In genomic region chr19:48395499-48395898, GRCh38 we compare ENCODE assay signal across 23 cellular contexts. TPM values are rescaled to one million over a fixed set of nuclear protein-coding genes. Genes with fewer than 3 reads are reported as not detected.
DNase-seq lines count a peak whose midpoint lies in the region; ATAC-seq and TF ChIP-seq lines count a peak whose summit lies in the region.
"Had no signal": no experiment of that assay in that cellular context is flagged by ENCODE, and none has a peak within 500 bp of the region (broad histone marks: within the 10 kb centered on the region; RNA-seq: fewer than 3 reads in every experiment).

No MANE protein-coding gene starts in this region.

- peaks cover 33% of the 10 kb centered on the region for H3K4me1 Mint-ChIP-seq in T-helper 17 cell

- no peak for TF ChIP-seq CTCF in SK-N-SH (IDR thresholded peaks at IDR 0.05)
- no peak for TF ChIP-seq CTCF in hepatocyte (IDR thresholded peaks at IDR 0.05; ENCODE audit: poor library complexity)
- TF ChIP-seq CTCF in smooth muscle cell (IDR thresholded peaks at IDR 0.05; ENCODE audit: borderline replicate concordance, insufficient read depth, poor library complexity, severe bottlenecking) = no peak
- TF ChIP-seq CTCF in coronary artery (IDR thresholded peaks at IDR 0.05) = no peak

- peaks cover 22% of the 10 kb centered on the region for H3K27me3 Mint-ChIP-seq in T-helper 17 cell

- H3K36me3 Mint-ChIP-seq in T-helper 17 cell (ENCODE audit: low read depth) = peaks cover 14% of the 10 kb centered on the region

- ATAC-seq in SK-N-SH treated with all-trans-retinoic acid at 6 μM for 48 hours (no peak), T-helper 17 cell (no peak), GM19328 (IDR thresholded peaks at IDR 0.05; ENCODE audit: unreplicated experiment) (no peak)
- ATAC-seq: left lung had no signal

- DNase-seq in SK-N-SH (no peak), T-helper 17 cell (no peak), hepatocyte (ENCODE audit: low spot score) (no peak), smooth muscle cell (lab: John Stamatoyannopoulos, UW; ENCODE audit: unreplicated experiment) (no peak), coronary artery (ENCODE audit: low spot score) (no peak), retina (no peak)
- DNase-seq: 8988T; caudate nucleus; effector CD4-positive, alpha-beta T cell; esophagus squamous epithelium; left lung; NCI-H1694 treated with DMSO at 0.1 percent for 48 hours; stimulated activated CD4-positive, alpha-beta T cell treated with anti-CD3 and anti-CD28 coated beads, Interleukin-12 subunit alpha, Interleukin-12 subunit beta, amount 100 ng/mL, for 4 hours; T-helper 1 cell had no signal

- no peaks in the 10 kb centered on the region for H3K36me3 ChIP-seq in SK-N-SH (replicated peaks in 1 of 2; ENCODE audit: control insufficient read depth in 1 of 2, insufficient read depth in 2 of 2, low read length in 1 of 2)
- no peaks in the 10 kb centered on the region for H3K36me3 ChIP-seq in hepatocyte (replicated peaks; ENCODE audit: insufficient read depth, low read depth)
- H3K36me3 ChIP-seq in smooth muscle cell (ENCODE audit: low read depth) = no peaks in the 10 kb centered on the region
- H3K36me3 ChIP-seq: esophagus squamous epithelium, left lung, thoracic aorta had no signal

- H3K27ac ChIP-seq in SK-N-SH (ENCODE audit: low read depth in 2 of 2, low read length in 1 of 2) (no peak overlapping the region), hepatocyte (no peak overlapping the region), smooth muscle cell (ENCODE audit: low read depth) (no peak overlapping the region), coronary artery (no peak overlapping the region)
- H3K27ac ChIP-seq: esophagus squamous epithelium, left lung, VCaP had no signal

- peak overlapping the region; percentile 72 for H3K4me3 Mint-ChIP-seq in T-helper 17 cell

- whole genome bisulfite sequencing in SK-N-SH (ENCODE audit: low lambda C conversion rate) = 77% methylated on average over 9 of the region's 9 CpGs
- 57% methylated on average over 9 of the region's 9 CpGs for WGBS in hepatocyte (ENCODE audit: low lambda C conversion rate, missing lambda C conversion rate)
- WGBS in smooth muscle cell (ENCODE audit: low lambda C conversion rate) = 50% methylated on average over 9 of the region's 9 CpGs

- H3K9ac ChIP-seq in SK-N-SH (no peak overlapping the region), smooth muscle cell (ENCODE audit: low read depth) (no peak overlapping the region)

- no peaks in the 10 kb centered on the region for H3K9me3 ChIP-seq in SK-N-SH
- H3K9me3 ChIP-seq in T-helper 17 cell (ENCODE audit: control insufficient read depth, low read length, poor library complexity, severe bottlenecking) = no peaks in the 10 kb centered on the region
- no peaks in the 10 kb centered on the region for H3K9me3 ChIP-seq in hepatocyte (ENCODE audit: low read depth)
- H3K9me3 ChIP-seq in smooth muscle cell (replicated peaks; ENCODE audit: low read depth) = no peaks in the 10 kb centered on the region
- H3K9me3 ChIP-seq: esophagus squamous epithelium, left lung, thoracic aorta had no signal

- H4K20me1 ChIP-seq in SK-N-SH (ENCODE audit: insufficient read depth) (no peaks in the 10 kb centered on the region), hepatocyte (ENCODE audit: insufficient read depth, poor library complexity, severe bottlenecking) (no peaks in the 10 kb centered on the region), smooth muscle cell (ENCODE audit: low read depth) (peaks cover under 1% of the 10 kb centered on the region)

- H3K4me3 ChIP-seq in SK-N-SH (ENCODE audit: low read depth in 2 of 2, low read length in 1 of 2) (no peak overlapping the region), hepatocyte (no peak overlapping the region), smooth muscle cell (peak overlapping the region; percentile 69), coronary artery (no peak overlapping the region)
- H3K4me3 ChIP-seq: left lung, thoracic aorta had no signal

- H3K79me2 ChIP-seq in SK-N-SH (ENCODE audit: insufficient read depth) (peaks cover 9% of the 10 kb centered on the region), hepatocyte (peaks cover 8% of the 10 kb centered on the region), smooth muscle cell (ENCODE audit: low read depth) (peaks cover 12% of the 10 kb centered on the region)

- H3K4me1 ChIP-seq in SK-N-SH (ENCODE audit: control insufficient read depth in 1 of 2, insufficient read depth in 2 of 2, low read depth in 1 of 2, low read length in 1 of 2) (peaks cover 4 to 48% of the 10 kb centered on the region in 2 experiments; a peak in 3 of 4 replicates), hepatocyte (ENCODE audit: insufficient read depth) (peaks cover 38% of the 10 kb centered on the region), smooth muscle cell (ENCODE audit: low read depth) (peaks cover 30% of the 10 kb centered on the region)

- POLR2A ChIA-PET in SK-N-SH (lab: Yijun Ruan, JAX) = interaction anchor here (0.7 kb wide), 1 partner anchor 63 kb away, joined by 3 read pairs; no protein-coding TSS in a partner anchor

- H3K4me2 ChIP-seq in SK-N-SH (peak overlapping the region; percentile 93; the same call in 1 of the 2 replicates), hepatocyte (peak overlapping the region; percentile 95), smooth muscle cell (peak overlapping the region; percentile 100)

- H3F3A ChIP-seq in SK-N-SH (replicated peaks; ENCODE audit: insufficient read depth) = peaks cover 26% of the 10 kb centered on the region
- peaks cover 14% of the 10 kb centered on the region for H3F3A ChIP-seq in smooth muscle cell (ENCODE audit: low read depth)

- no peak overlapping the region for H2AFZ ChIP-seq in SK-N-SH (ENCODE audit: low read depth)
- no peak overlapping the region for H2AFZ ChIP-seq in hepatocyte
- no peak overlapping the region for H2AFZ ChIP-seq in smooth muscle cell (ENCODE audit: low read depth)

- CTCF ChIA-PET in SK-N-SH (lab: Yijun Ruan, JAX) = interaction anchor here (0.6 to 1.2 kb wide), 2 partner anchors 50 to 54 kb away, joined by 3 to 5 read pairs; partner anchors contain the start of gene GRWD1

- no peak for TF ChIP-seq RAD21 in SK-N-SH (IDR thresholded peaks at IDR 0.05; ENCODE audit: low read length)

- H3K27ac Mint-ChIP-seq in T-helper 17 cell = no peak overlapping the region

- no peak for TF ChIP-seq EP300 in SK-N-SH (IDR thresholded peaks at IDR 0.05; ENCODE audit: borderline replicate concordance in 1 of 2, low read depth in 1 of 2, low read length in 1 of 2)

- H3K9me2 ChIP-seq in SK-N-SH (no peaks in the 10 kb centered on the region), hepatocyte (replicated peaks; ENCODE audit: insufficient read depth) (no peaks in the 10 kb centered on the region)

- no peaks in the 10 kb centered on the region for H3K27me3 ChIP-seq in SK-N-SH (ENCODE audit: insufficient read depth)
- H3K27me3 ChIP-seq in hepatocyte = peaks cover 50% of the 10 kb centered on the region
- no peaks in the 10 kb centered on the region for H3K27me3 ChIP-seq in smooth muscle cell (ENCODE audit: low read depth)

TF ChIP-seq in SK-N-SH treated with all-trans-retinoic acid at 6 μM for 48 hours, 23 proteins besides CTCF, POLR2A, EP300 and RAD21 (continues in another document):
- TF ChIP-seq CREB5 (CRISPR knock-in tag; IDR thresholded peaks at IDR 0.05; ENCODE audit: low read depth) (no peak), ESRRG (CRISPR knock-in tag; IDR thresholded peaks at IDR 0.05) (no peak), ARNTL (CRISPR knock-in tag; IDR thresholded peaks at IDR 0.05; ENCODE audit: borderline replicate concordance, low read depth) (no peak)

RNA-seq across cellular contexts. Expression of gene GRIN2D, which starts 2.0 kb away (rescaled TPM):
- polyA plus RNA-seq in SK-N-SH (2012; rRNA removed) = 0.54 and 0.92 TPM in 2 replicates
- polyA plus RNA-seq in SK-N-SH (2012; cell fraction: cytosol; rRNA removed) = 0.28 and 0.56 TPM in 2 replicates
- polyA plus RNA-seq in SK-N-SH (2012; cell fraction: nucleus; rRNA removed) = 1.3 and 1.4 TPM in 2 replicates
- under 1 TPM; 0.08 to 0.17 TPM for total RNA-seq in T-helper 17 cell
- 0.40 and 1.00 TPM in 2 replicates for total RNA-seq in hepatocyte
- polyA plus RNA-seq in hepatocyte = 2.1 and 2.7 TPM in 2 replicates
- 3.5 and 4.0 TPM in 2 replicates for total RNA-seq in smooth muscle cell
- 10.7 and 12.7 TPM in 2 replicates for polyA plus RNA-seq in smooth muscle cell

RNA-seq across cellular contexts. Expression of gene KDELR1, which starts 4.1 kb away (rescaled TPM):
- polyA plus RNA-seq in SK-N-SH (2012; rRNA removed) = 119 and 138 TPM in 2 replicates
- 112 and 158 TPM in 2 replicates for polyA plus RNA-seq in SK-N-SH (2012; cell fraction: cytosol; rRNA removed)
- 110 and 150 TPM in 2 replicates for polyA plus RNA-seq in SK-N-SH (2012; cell fraction: nucleus; rRNA removed)
- total RNA-seq in T-helper 17 cell = 10 to 100 TPM; 34.0 to 41.3 TPM
- 164 and 179 TPM in 2 replicates for total RNA-seq in hepatocyte
- polyA plus RNA-seq in hepatocyte = 278 and 288 TPM in 2 replicates
- total RNA-seq in smooth muscle cell = 203 and 239 TPM in 2 replicates
- 296 and 315 TPM in 2 replicates for polyA plus RNA-seq in smooth muscle cell

RNA-seq across cellular contexts. Expression of gene SYNGR4, which starts 31.3 kb away (rescaled TPM):
- polyA plus RNA-seq in SK-N-SH (2012; rRNA removed) (0.08 TPM in 1 of 2 replicates, not detected in the other), hepatocyte (0.51 and 1.3 TPM in 2 replicates), smooth muscle cell (0.98 TPM in 1 of 2 replicates, not detected in the other)
- polyA plus RNA-seq in SK-N-SH (2012; cell fraction: cytosol; rRNA removed) = 0.03 TPM in 1 of 2 replicates, not detected in the other
- not detected in 2 replicates for polyA plus RNA-seq in SK-N-SH (2012; cell fraction: nucleus; rRNA removed)
- total RNA-seq in T-helper 17 cell (not detected), hepatocyte (not detected in 2 replicates), smooth muscle cell (not detected in 2 replicates)
- total RNA-seq: esophagus squamous epithelium, glomerular endothelial cell, HT1080, left lung, myocyte, pulmonary artery endothelial cell, thoracic aorta had no signal
- polyA plus RNA-seq: CD14-positive monocyte had no signal

RNA-seq across cellular contexts. Expression of gene TMEM143, which starts 31.8 kb away (rescaled TPM):
- polyA plus RNA-seq in SK-N-SH (2012; rRNA removed) (20.2 and 21.9 TPM in 2 replicates), hepatocyte (11.2 and 20.8 TPM in 2 replicates), smooth muscle cell (11.2 and 18.7 TPM in 2 replicates)
- 7.0 and 10.2 TPM in 2 replicates for polyA plus RNA-seq in SK-N-SH (2012; cell fraction: cytosol; rRNA removed)
- polyA plus RNA-seq in SK-N-SH (2012; cell fraction: nucleus; rRNA removed) = 77.5 and 81.7 TPM in 2 replicates
- total RNA-seq in T-helper 17 cell (1 to 10 TPM; 7.9 to 8.8 TPM), hepatocyte (5.3 and 5.9 TPM in 2 replicates), smooth muscle cell (3.0 and 3.8 TPM in 2 replicates)

RNA-seq across cellular contexts. Expression of gene GRWD1, which starts 50.3 kb away (rescaled TPM):
- polyA plus RNA-seq in SK-N-SH (2012; rRNA removed) = 34.1 and 36.6 TPM in 2 replicates
- polyA plus RNA-seq in SK-N-SH (2012; cell fraction: cytosol; rRNA removed) = 23.8 and 30.6 TPM in 2 replicates
- 29.1 and 29.6 TPM in 2 replicates for polyA plus RNA-seq in SK-N-SH (2012; cell fraction: nucleus; rRNA removed)
- total RNA-seq in T-helper 17 cell = 10 to 100 TPM; 32.5 TPM
- total RNA-seq in hepatocyte = 25.2 and 25.9 TPM in 2 replicates
- polyA plus RNA-seq in hepatocyte = 33.1 and 36.6 TPM in 2 replicates
- total RNA-seq in smooth muscle cell = 11.7 and 22.1 TPM in 2 replicates
- polyA plus RNA-seq in smooth muscle cell = 23.6 and 25.7 TPM in 2 replicates
